In the genomic region with DNA sequence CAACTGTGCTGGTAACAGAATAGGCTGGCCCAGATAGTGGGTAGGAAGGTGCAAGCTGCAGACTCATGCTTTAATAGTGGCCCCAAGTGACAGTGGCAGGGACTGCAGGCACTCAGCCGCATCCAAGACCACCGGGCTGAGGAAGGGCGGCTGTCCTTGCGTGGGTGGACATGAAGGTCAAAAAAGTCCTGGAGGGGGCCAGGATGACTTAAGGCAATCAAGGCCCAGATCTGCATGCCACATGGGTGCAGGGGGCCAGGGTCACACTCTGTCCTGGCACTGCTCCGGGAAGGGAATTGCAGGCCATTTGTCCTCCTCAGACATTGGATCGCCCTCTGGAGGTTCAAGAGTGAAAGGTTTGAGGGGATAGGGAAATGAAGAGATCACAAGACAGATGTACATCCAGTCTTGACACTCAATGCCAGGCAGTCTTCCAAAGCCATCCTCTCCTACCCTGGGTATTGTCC, we compare ENCODE assay signal across 1 cellular context.
TF ChIP-seq lines count a peak whose summit lies in the region.

No MANE protein-coding gene starts in this region.

TF ChIP-seq in HepG2, 621 proteins besides CTCF, POLR2A, EP300 and RAD21 (continued from another document):
- TF ChIP-seq, protein P1, sequence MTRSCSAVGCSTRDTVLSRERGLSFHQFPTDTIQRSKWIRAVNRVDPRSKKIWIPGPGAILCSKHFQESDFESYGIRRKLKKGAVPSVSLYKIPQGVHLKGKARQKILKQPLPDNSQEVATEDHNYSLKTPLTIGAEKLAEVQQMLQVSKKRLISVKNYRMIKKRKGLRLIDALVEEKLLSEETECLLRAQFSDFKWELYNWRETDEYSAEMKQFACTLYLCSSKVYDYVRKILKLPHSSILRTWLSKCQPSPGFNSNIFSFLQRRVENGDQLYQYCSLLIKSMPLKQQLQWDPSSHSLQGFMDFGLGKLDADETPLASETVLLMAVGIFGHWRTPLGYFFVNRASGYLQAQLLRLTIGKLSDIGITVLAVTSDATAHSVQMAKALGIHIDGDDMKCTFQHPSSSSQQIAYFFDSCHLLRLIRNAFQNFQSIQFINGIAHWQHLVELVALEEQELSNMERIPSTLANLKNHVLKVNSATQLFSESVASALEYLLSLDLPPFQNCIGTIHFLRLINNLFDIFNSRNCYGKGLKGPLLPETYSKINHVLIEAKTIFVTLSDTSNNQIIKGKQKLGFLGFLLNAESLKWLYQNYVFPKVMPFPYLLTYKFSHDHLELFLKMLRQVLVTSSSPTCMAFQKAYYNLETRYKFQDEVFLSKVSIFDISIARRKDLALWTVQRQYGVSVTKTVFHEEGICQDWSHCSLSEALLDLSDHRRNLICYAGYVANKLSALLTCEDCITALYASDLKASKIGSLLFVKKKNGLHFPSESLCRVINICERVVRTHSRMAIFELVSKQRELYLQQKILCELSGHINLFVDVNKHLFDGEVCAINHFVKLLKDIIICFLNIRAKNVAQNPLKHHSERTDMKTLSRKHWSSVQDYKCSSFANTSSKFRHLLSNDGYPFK (CRISPR knock-in tag; IDR thresholded peaks at IDR 0.05; ENCODE audit: borderline replicate concordance) = peak; percentile 60; the same call in 1 of the 2 replicates
- TF ChIP-seq ZEB1 (IDR thresholded peaks at IDR 0.05; ENCODE audit: insufficient replicate concordance, low read depth) (no peak), KLF16 (CRISPR knock-in tag; IDR thresholded peaks at IDR 0.05) (no peak; a peak in 1 of 4 replicates), ZNF883 (CRISPR knock-in tag; IDR thresholded peaks at IDR 0.05; ENCODE audit: not compliant biosample characterization) (peak; percentile 24), HDAC6 (IDR thresholded peaks at IDR 0.05; ENCODE audit: low read depth, low read length) (no peak), GATAD1 (CRISPR knock-in tag; IDR thresholded peaks at IDR 0.05) (no peak), ZNF616 (CRISPR knock-in tag; IDR thresholded peaks at IDR 0.05; ENCODE audit: low read depth) (0 out of 2 replicates have a peak, but pooled peaks have one; percentile 56)
